In genomic region chr1:6703016-6703415, GRCh38 we compare ENCODE assay signal across 12 cellular contexts. TPM values are rescaled to one million over a fixed set of nuclear protein-coding genes. Genes with fewer than 3 reads are reported as not detected.
DNase-seq lines count a peak whose midpoint lies in the region; ATAC-seq and TF ChIP-seq lines count a peak whose summit lies in the region.
"Had no signal": no experiment of that assay in that cellular context is flagged by ENCODE, and none has a peak within 500 bp of the region (broad histone marks: within the 10 kb centered on the region; RNA-seq: fewer than 3 reads in every experiment).

No MANE protein-coding gene starts in this region.

- H4K91ac ChIP-seq in mesenchymal stem cell (ENCODE audit: low read length), result no peak overlapping the region

- H3K9me3 Mint-ChIP-seq in CD4-positive, alpha-beta memory T cell, result peaks cover 0 to 3% (median 0%) of the 10 kb centered on the region in 8 donors
- H3K9me3 Mint-ChIP-seq in naive B cell, result no peaks in the 10 kb centered on the region

- peaks cover 22% of the 10 kb centered on the region for H3K4me1 ChIP-seq in CD4-positive, alpha-beta memory T cell (ENCODE audit: insufficient read depth, low read length)
- H3K4me1 ChIP-seq in mesenchymal stem cell (ENCODE audit: control insufficient read depth, insufficient read depth, low read depth, low read length) (peaks cover 8% of the 10 kb centered on the region), tibial artery (peaks cover 0 to 23% (median 16%) of the 10 kb centered on the region in 4 donors)

- no peak for DNase-seq in CD4-positive, alpha-beta memory T cell
- peak; percentile 14 for DNase-seq in GM03348 (ENCODE audit: low spot score)
- DNase-seq in T-helper 17 cell, result no peak
- DNase-seq in naive B cell, result no peak
- DNase-seq in mesenchymal stem cell, result no peak
- no peak for DNase-seq in tibial artery
- DNase-seq: dorsolateral prefrontal cortex, NCI-H1092 had no signal

- H2AFZ ChIP-seq in mesenchymal stem cell (ENCODE audit: low read depth, low read length), result no peak overlapping the region

- no peak overlapping the region for H3K27ac ChIP-seq in CD4-positive, alpha-beta memory T cell (ENCODE audit: low read depth, low read length)
- H3K27ac ChIP-seq in mesenchymal stem cell (ENCODE audit: low read length, poor library complexity, severe bottlenecking) (no peak overlapping the region), tibial artery (no peak overlapping the region)
- H3K27ac ChIP-seq: suprapubic skin had no signal

- H3K4me3 Mint-ChIP-seq in CD4-positive, alpha-beta memory T cell, result peak overlapping the region in 5 of 8 donors; percentile 23 to 62 (median 59)
- peak overlapping the region; percentile 93 for H3K4me3 Mint-ChIP-seq in T-helper 17 cell
- peak overlapping the region in 7 of 8 donors; percentile 3 to 91 (median 76) for H3K4me3 Mint-ChIP-seq in naive B cell

- no peak overlapping the region for H3K23ac ChIP-seq in mesenchymal stem cell (ENCODE audit: low read length in 2 of 2)

- CTCF ChIA-PET in CD4-positive, alpha-beta memory T cell (lab: Charles Lee; ENCODE audit: partially characterized antibody), result interaction anchor here (0.9 kb wide), 1 partner anchor 9 kb away, joined by 3 read pairs; no protein-coding TSS in a partner anchor

- H2BK5ac ChIP-seq in mesenchymal stem cell (ENCODE audit: low read depth, low read length, poor library complexity, severe bottlenecking), result no peak overlapping the region

- H2BK120ac ChIP-seq in mesenchymal stem cell (ENCODE audit: low read depth, low read length), result no peak overlapping the region

- POLR2A ChIA-PET in CD4-positive, alpha-beta memory T cell (lab: Charles Lee; ENCODE audit: partially characterized antibody), result no interaction called here

- H3K18ac ChIP-seq in mesenchymal stem cell (ENCODE audit: low read depth in 1 of 2, low read length in 2 of 2), result no peak overlapping the region

- H3K4me3 ChIP-seq in CD4-positive, alpha-beta memory T cell (ENCODE audit: low read length in 2 of 2), result no peak overlapping the region
- H3K4me3 ChIP-seq in mesenchymal stem cell (ENCODE audit: insufficient read depth in 1 of 2, low read depth in 1 of 2, low read length in 2 of 2) (no peak overlapping the region), tibial artery (no peak overlapping the region)
- H3K4me3 ChIP-seq: BLaER1 treated with 17β-estradiol and CSF1 and Interleukin-3, amounts not matched to agents 10 nM and 100 nM; suprapubic skin had no signal

- H3K36me3 ChIP-seq in CD4-positive, alpha-beta memory T cell (ENCODE audit: insufficient read depth, low read length), result no peaks in the 10 kb centered on the region
- H3K36me3 ChIP-seq in mesenchymal stem cell (ENCODE audit: control insufficient read depth in 1 of 2, insufficient read depth in 2 of 2, low read depth in 1 of 2, low read length in 2 of 2), result no peaks in the 10 kb centered on the region
- no peaks in the 10 kb centered on the region for H3K36me3 ChIP-seq in tibial artery
- H3K36me3 ChIP-seq: suprapubic skin had no signal

- no peak overlapping the region for H2BK15ac ChIP-seq in mesenchymal stem cell (ENCODE audit: low read depth, poor library complexity, severe bottlenecking)

- H3K27ac Mint-ChIP-seq in CD4-positive, alpha-beta memory T cell, result peak overlapping the region in 4 of 7 donors; percentile 2 to 85 (median 58)
- H3K27ac Mint-ChIP-seq in T-helper 17 cell (peak overlapping the region; percentile 81), naive B cell (peak overlapping the region in 1 of 6 donors; percentile 91)

- no peaks in the 10 kb centered on the region for H3K9me3 ChIP-seq in CD4-positive, alpha-beta memory T cell (ENCODE audit: control insufficient read depth in 1 of 2, low read length in 2 of 2)
- no peaks in the 10 kb centered on the region for H3K9me3 ChIP-seq in T-helper 17 cell (ENCODE audit: control insufficient read depth, low read length, poor library complexity, severe bottlenecking)
- no peaks in the 10 kb centered on the region for H3K9me3 ChIP-seq in mesenchymal stem cell (ENCODE audit: control insufficient read depth, low read length)
- no peaks in the 10 kb centered on the region for H3K9me3 ChIP-seq in tibial artery
- H3K9me3 ChIP-seq: suprapubic skin had no signal

- no peak overlapping the region for H3K14ac ChIP-seq in mesenchymal stem cell (ENCODE audit: low read length in 2 of 2)

- no peak overlapping the region for H2BK12ac ChIP-seq in mesenchymal stem cell (ENCODE audit: low read length in 2 of 2)

- H3K27me3 ChIP-seq in CD4-positive, alpha-beta memory T cell (ENCODE audit: insufficient read depth, low read length), result no peaks in the 10 kb centered on the region
- H3K27me3 ChIP-seq in mesenchymal stem cell (ENCODE audit: control insufficient read depth in 1 of 2, insufficient read depth in 1 of 2, low read length in 2 of 2) (peaks cover 10 to 12% of the 10 kb centered on the region in 2 experiments), tibial artery (no peaks in the 10 kb centered on the region)
- H3K27me3 ChIP-seq: BLaER1 treated with 17β-estradiol and CSF1 and Interleukin-3, amounts not matched to agents 10 nM and 100 nM; dorsolateral prefrontal cortex had no signal

- H4K8ac ChIP-seq in mesenchymal stem cell (ENCODE audit: low read length), result no peak overlapping the region

- TF ChIP-seq CTCF in tibial artery (IDR thresholded peaks at IDR 0.05), result no peak

- H3K4me1 Mint-ChIP-seq in CD4-positive, alpha-beta memory T cell, result peaks cover 15 to 31% (median 24%) of the 10 kb centered on the region in 4 donors
- H3K4me1 Mint-ChIP-seq in T-helper 17 cell (peaks cover 17% of the 10 kb centered on the region), naive B cell (peaks cover 19 to 26% (median 24%) of the 10 kb centered on the region in 3 donors)

- peaks cover 6% of the 10 kb centered on the region for H3K79me1 ChIP-seq in mesenchymal stem cell (replicated peaks; ENCODE audit: low read length, poor library complexity, severe bottlenecking)

- no peak overlapping the region for H3K4ac ChIP-seq in mesenchymal stem cell (ENCODE audit: low read depth in 1 of 2, low read length in 2 of 2)

- peaks cover 0 to 6% of the 10 kb centered on the region in 2 donors for H3K27me3 Mint-ChIP-seq in CD4-positive, alpha-beta memory T cell
- H3K27me3 Mint-ChIP-seq in T-helper 17 cell (peaks cover 11% of the 10 kb centered on the region), naive B cell (peaks cover 10 to 11% (median 11%) of the 10 kb centered on the region in 3 donors)

- intact Hi-C loops in CD4-positive, alpha-beta memory T cell (cut with micrococcal nuclease), result loop anchor here (5.0 kb wide), 1 partner anchor 1069 kb away; the partner anchor contains the start of gene VAMP3
- intact Hi-C loops in tibial artery (cut with DNase I; ENCODE audit: low total_unique reads), result no loop called here

- no peak overlapping the region for H3K4me2 ChIP-seq in mesenchymal stem cell (ENCODE audit: low read length, poor library complexity, severe bottlenecking)

- no peak overlapping the region for H2AK5ac ChIP-seq in mesenchymal stem cell (ENCODE audit: low read length, severe bottlenecking)

- H3K36me3 Mint-ChIP-seq in CD4-positive, alpha-beta memory T cell, result peaks cover 0 to 6% of the 10 kb centered on the region in 2 donors
- H3K36me3 Mint-ChIP-seq in T-helper 17 cell (ENCODE audit: low read depth), result peaks cover 4% of the 10 kb centered on the region
- no peaks in the 10 kb centered on the region for H3K36me3 Mint-ChIP-seq in naive B cell

- no peak overlapping the region for H3K9ac ChIP-seq in mesenchymal stem cell (ENCODE audit: low read length)
- H3K9ac ChIP-seq: BLaER1 treated with 17β-estradiol and CSF1 and Interleukin-3, amounts not matched to agents 10 nM and 100 nM had no signal

- 48% methylated on average over 4 of the region's 4 CpGs for WGBS in mesenchymal stem cell

- ATAC-seq in T-helper 17 cell, result no peak
- no peak for ATAC-seq in naive B cell (ENCODE audit: low read depth in 2 of 2)
- ATAC-seq in HG03457 (IDR thresholded peaks at IDR 0.05; ENCODE audit: unreplicated experiment), result no peak
- ATAC-seq in GM18519 (IDR thresholded peaks at IDR 0.05; ENCODE audit: low FRiP score, unreplicated experiment), result no peak

RNA-seq across cellular contexts. Expression of gene DNAJC11, which starts 1.4 kb away (rescaled TPM):
- 10 to 100 TPM; 40.5 to 41.6 TPM for total RNA-seq in CD4-positive, alpha-beta memory T cell
- polyA plus RNA-seq in CD4-positive, alpha-beta memory T cell, result 10 to 100 TPM; 10.5 to 22.9 TPM
- total RNA-seq in T-helper 17 cell, result 10 to 100 TPM; 38.2 to 39.3 TPM
- 10 to 100 TPM; 17.4 to 24.6 (median 20.5) TPM for polyA plus RNA-seq in naive B cell (ENCODE audit: low read depth in 6 of 6)
- polyA plus RNA-seq in mesenchymal stem cell (2013, experiment 1 of 2), result 39.1 TPM
- 38.6 TPM for polyA plus RNA-seq in mesenchymal stem cell (2013, experiment 2 of 2)
